11 cellular contexts compared by ENCODE assay signal in the genomic region with DNA sequence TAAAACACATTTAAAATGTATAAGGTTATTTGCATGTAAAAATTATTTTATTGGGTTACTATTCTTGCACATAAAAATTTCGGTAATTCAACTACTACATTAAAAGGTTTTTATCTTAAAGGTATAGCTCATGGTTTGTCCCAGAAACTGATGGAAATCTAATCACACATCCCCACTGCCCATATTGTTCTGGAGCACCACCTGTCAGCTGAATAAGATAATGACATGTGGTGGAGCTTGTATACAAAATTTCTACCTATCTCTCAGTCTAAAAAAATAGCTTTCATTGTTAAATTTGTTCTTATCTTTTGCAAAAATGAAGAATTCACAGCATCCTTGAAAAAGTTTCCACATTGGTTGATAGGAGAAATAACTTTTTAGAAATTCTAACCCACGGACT. TPM values are rescaled to one million over a fixed set of nuclear protein-coding genes. Genes with fewer than 3 reads are reported as not detected.
DNase-seq lines count a peak whose midpoint lies in the region; ATAC-seq, FAIRE-seq and TF ChIP-seq lines count a peak whose summit lies in the region.
"Had no signal": no experiment of that assay in that cellular context is flagged by ENCODE, and none has a peak within 500 bp of the region (broad histone marks: within the 10 kb centered on the region; RNA-seq: fewer than 3 reads in every experiment).

No MANE protein-coding gene starts in this region.

- CTCF ChIA-PET in A549 (lab: Yijun Ruan, JAX): no interaction called here
- CTCF ChIA-PET in GM10248 (lab: Yijun Ruan, JAX): interaction anchor here (0.9 to 1.8 kb wide), 4 partner anchors 9 to 777 kb away, joined by 3 to 4 read pairs (median 4); no protein-coding TSS in a partner anchor

- TF ChIP-seq CTCF in A549 (IDR thresholded peaks at IDR 0.05): peak; percentile 38; the same call in 2 of the 3 replicates
- peak; percentile 6 for TF ChIP-seq CTCF in GM10248 (IDR thresholded peaks at IDR 0.05; ENCODE audit: control extremely low read depth, extremely low read depth, low read depth, missing control alignments)
- TF ChIP-seq CTCF in fibroblast of mammary gland (conservative IDR thresholded peaks at IDR 0.05; ENCODE audit: control insufficient read depth, insufficient read depth, low read depth, low read length): peak; percentile 32

- no peak overlapping the region for H3K4me2 ChIP-seq in A549

- no peak for FAIRE-seq in A549 (lab: Jason Lieb, UNC)

- DNase-seq in A549 (ENCODE audit: low read depth in 1 of 2, low spot score in 1 of 2) (peak in 1 of 2 experiments; percentile 20), GM10248 (ENCODE audit: extremely low spot score) (no peak), NCI-H748 (lab: John Stamatoyannopoulos, UW; ENCODE audit: unreplicated experiment) (peak; percentile 65), fibroblast of mammary gland (ENCODE audit: low read depth) (peak; percentile 19), retina (no peak)
- DNase-seq: activated T-cell treated with anti-CD3 and anti-CD28 coated beads, Interleukin-2, amount 50 U/mL, for 4 hours; DMS79; naive B cell had no signal

- TF ChIP-seq EP300 in A549 (IDR thresholded peaks at IDR 0.05): no peak

- ATAC-seq in A549: peak in 1 of 2 experiments; percentile 61; a peak in 2 of 6 replicates
- no peak for ATAC-seq in GM21367 (IDR thresholded peaks at IDR 0.05; ENCODE audit: unreplicated experiment)
- no peak for ATAC-seq in HG02610 (IDR thresholded peaks at IDR 0.05; ENCODE audit: unreplicated experiment)
- no peak for ATAC-seq in GM18502 (IDR thresholded peaks at IDR 0.05; ENCODE audit: poor library complexity, unreplicated experiment)
- ATAC-seq: activated T-cell treated with anti-CD3 and anti-CD28 coated beads, Interleukin-2, amount 50 U/mL, for 4 hours had no signal

- no peak for TF ChIP-seq POLR2A in A549 (IDR thresholded peaks at IDR 0.05; ENCODE audit: low read length)

- peak; percentile 52 to 55; a peak in 4 of 5 replicates for TF ChIP-seq RAD21 in A549 (conservative IDR thresholded peaks at IDR 0.05 in 1 of 2, IDR thresholded peaks at IDR 0.05 in 1 of 2)

- no peaks in the 10 kb centered on the region for H3K4me1 ChIP-seq in A549

- no peak overlapping the region for H3K4me3 ChIP-seq in A549
- H3K4me3 ChIP-seq in fibroblast of mammary gland (ENCODE audit: control insufficient read depth, low read depth, low read length): no peak overlapping the region

- no peak overlapping the region for H3K27ac ChIP-seq in A549

- WGBS in A549 (ENCODE audit: missing lambda C conversion rate): 7% methylated on average over 2 of the region's 2 CpGs

- no peaks in the 10 kb centered on the region for H3K9me3 ChIP-seq in A549

- POLR2A ChIA-PET in A549 (lab: Yijun Ruan, JAX) (no interaction called here), GM10248 (lab: Yijun Ruan, JAX) (no interaction called here)

TF ChIP-seq in A549, 52 proteins besides CTCF, POLR2A, EP300 and RAD21:
- TF ChIP-seq SMC3 (IDR thresholded peaks at IDR 0.05) (peak; percentile 50), MYC (IDR thresholded peaks at IDR 0.05; ENCODE audit: borderline replicate concordance, low read length) (no peak)
- TF ChIP-seq, protein P1, sequence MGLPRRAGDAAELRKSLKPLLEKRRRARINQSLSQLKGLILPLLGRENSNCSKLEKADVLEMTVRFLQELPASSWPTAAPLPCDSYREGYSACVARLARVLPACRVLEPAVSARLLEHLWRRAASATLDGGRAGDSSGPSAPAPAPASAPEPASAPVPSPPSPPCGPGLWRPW (IDR thresholded peaks at IDR 0.05): no peak

RNA-seq across cellular contexts. Expression of a gene that starts 18.3 kb away (rescaled TPM):
- polyA plus RNA-seq in A549 (2011; rRNA removed): not detected in 2 replicates
- polyA plus RNA-seq in A549 (2012; cell fraction: cytosol; rRNA removed): not detected in 2 replicates
- polyA plus RNA-seq in A549 (2012; cell fraction: nucleus; rRNA removed): not detected in 2 replicates
- polyA plus RNA-seq in A549 (2017; fragmentation: RNase III; extraction: RNeasy Plus Mini Kit Qiagen cat#74134 plus additional on column Dnase treatment): not detected in 3 replicates
- polyA minus RNA-seq in A549 (2011; rRNA and poly(A)+ RNA removed): not detected in 2 replicates

Comparison
In these comparisons a context has a peak if more than half of its experiments do, and no peak if none do; other contexts are left out.
1. DNase-seq: peak in NCI-H748 (single experiment) and fibroblast of mammary gland (single experiment); none in GM10248 (single experiment) and retina (single experiment).
2. Peak in every context shown above with its lines, with median percentiles within 50 percentile points of each other: CTCF ChIP-seq.